Comparison of ENCODE assay signal across 8 cellular contexts in the genomic region with DNA sequence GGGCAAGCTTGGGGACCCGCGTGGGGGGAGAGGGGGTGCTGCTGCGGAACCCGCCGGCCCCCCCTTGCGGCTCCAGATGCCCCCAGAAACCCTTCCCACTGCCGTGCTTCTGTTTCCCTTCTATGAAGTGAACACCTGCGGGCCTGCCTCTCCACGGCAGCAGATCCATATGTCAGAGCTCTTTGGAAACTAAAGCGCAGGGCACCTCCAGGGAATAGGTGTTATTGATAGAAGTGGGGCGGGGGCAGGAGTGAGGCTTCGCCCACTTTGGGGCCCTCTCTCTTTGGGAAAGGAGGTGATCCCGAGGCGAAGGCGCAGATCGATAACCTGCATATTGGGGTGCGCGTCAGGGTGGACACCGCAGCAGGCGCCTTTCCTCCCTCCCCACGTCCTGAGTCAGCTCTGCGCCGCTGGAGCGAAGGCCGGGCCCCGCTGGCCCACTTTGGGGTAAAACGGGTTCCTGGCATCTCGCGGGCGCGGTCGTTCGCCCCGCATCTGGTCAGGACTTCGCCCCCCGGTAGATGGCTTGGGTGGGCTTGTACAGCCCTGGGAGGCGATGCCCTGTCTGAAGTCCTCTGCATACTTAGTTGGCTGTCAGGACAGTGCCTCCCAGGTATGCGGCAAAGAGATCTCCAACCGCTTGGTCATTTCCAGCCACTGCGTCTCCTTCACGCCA. TPM values are rescaled to one million over a fixed set of nuclear protein-coding genes. Genes with fewer than 3 reads are reported as not detected.
DNase-seq lines count a peak whose midpoint lies in the region; ATAC-seq and TF ChIP-seq lines count a peak whose summit lies in the region.

No MANE protein-coding gene starts in this region.

- WGBS in gastroesophageal sphincter (ENCODE audit: low coverage in 1 of 2), 2 donors, result 0 to 3% methylated on average over 5 of the region's 41 CpGs

- peaks cover 0 to 35% (median 8%) of the 10 kb centered on the region in 3 donors for H3K4me1 ChIP-seq in gastroesophageal sphincter

- TF ChIP-seq POLR2A in gastroesophageal sphincter (IDR thresholded peaks at IDR 0.05), result no peak

- TF ChIP-seq EP300 in gastroesophageal sphincter (IDR thresholded peaks at IDR 0.05), result no peak

- peak overlapping the region; percentile 90 for H3K4me3 ChIP-seq in HL-60 (replicated peaks; ENCODE audit: insufficient read depth, low read length)
- peak overlapping the region; percentile 73 to 74 for H3K4me3 ChIP-seq in gastroesophageal sphincter

- H3K9me3 ChIP-seq in gastroesophageal sphincter, result no peaks in the 10 kb centered on the region

- DNase-seq in COR-L47 (lab: John Stamatoyannopoulos, UW) (peak; percentile 56), HL-60 (ENCODE audit: low read depth in 1 of 2, low spot score in 1 of 2) (no peak), sciatic nerve (ENCODE audit: low spot score) (peak; percentile 65), AG20443 (ENCODE audit: low spot score) (no peak), mucosa of gallbladder (ENCODE audit: low spot score) (no peak), DMS79 (lab: John Stamatoyannopoulos, UW) (no peak)
- DNase-seq in activated CD4-positive, alpha-beta T cell treated with anti-CD3 and anti-CD28 coated beads, Interleukin-2, amount 50 U/mL, for 48 hours, result peak; percentile 26 to 46

- TF ChIP-seq CTCF in HL-60 (IDR thresholded peaks at IDR 0.05; ENCODE audit: insufficient read depth, low read length) (no peak), gastroesophageal sphincter (IDR thresholded peaks at IDR 0.05) (no peak)

- H3K27ac ChIP-seq in HL-60 (replicated peaks), result peak overlapping the region; percentile 80
- H3K27ac ChIP-seq in gastroesophageal sphincter, result peak overlapping the region; percentile 60 to 94 (median 88)

- intact Hi-C loops in sciatic nerve (cut with DNase I), result no loop called here

- ATAC-seq in gastroesophageal sphincter (no peak), sciatic nerve (no peak)

- H3K27me3 ChIP-seq in HL-60 (ENCODE audit: insufficient read depth, poor library complexity, severe bottlenecking) (no peaks in the 10 kb centered on the region), gastroesophageal sphincter (no peaks in the 10 kb centered on the region)

- H3K36me3 ChIP-seq in gastroesophageal sphincter, result no peaks in the 10 kb centered on the region

RNA-seq across cellular contexts. Expression of a gene that starts 0.5 kb away (rescaled TPM):
- total RNA-seq in gastroesophageal sphincter (100 to 1,000 TPM in 1 of 4 donors, 10 to 100 TPM in 3; 46.1 to 126 (median 54.8) TPM), sciatic nerve (41.5 TPM), mucosa of gallbladder (39.7 TPM)

RNA-seq across cellular contexts. Expression of a gene that starts 19.8 kb away (rescaled TPM):
- 10 to 100 TPM; 25.3 to 35.7 (median 33.2) TPM for total RNA-seq in gastroesophageal sphincter
- total RNA-seq in sciatic nerve, result 32.3 TPM
- 29.7 TPM for total RNA-seq in mucosa of gallbladder

RNA-seq across cellular contexts. Expression of a gene that starts 52.0 kb away (rescaled TPM):
- total RNA-seq in gastroesophageal sphincter (1 to 10 TPM; 6.2 to 9.2 (median 7.9) TPM), sciatic nerve (5.3 TPM), mucosa of gallbladder (6.2 TPM)

Comparison
In these comparisons a context has a peak if more than half of its experiments do, and no peak if none do; other contexts are left out.
1. DNase-seq: peak in COR-L47 (single experiment), activated CD4-positive, alpha-beta T cell treated with anti-CD3 and anti-CD28 coated beads, Interleukin-2, amount 50 U/mL, for 48 hours (2 of 2) and sciatic nerve (single experiment); none in HL-60 (0 of 2), AG20443 (single experiment), mucosa of gallbladder (single experiment) and DMS79 (single experiment).